In the genomic region with DNA sequence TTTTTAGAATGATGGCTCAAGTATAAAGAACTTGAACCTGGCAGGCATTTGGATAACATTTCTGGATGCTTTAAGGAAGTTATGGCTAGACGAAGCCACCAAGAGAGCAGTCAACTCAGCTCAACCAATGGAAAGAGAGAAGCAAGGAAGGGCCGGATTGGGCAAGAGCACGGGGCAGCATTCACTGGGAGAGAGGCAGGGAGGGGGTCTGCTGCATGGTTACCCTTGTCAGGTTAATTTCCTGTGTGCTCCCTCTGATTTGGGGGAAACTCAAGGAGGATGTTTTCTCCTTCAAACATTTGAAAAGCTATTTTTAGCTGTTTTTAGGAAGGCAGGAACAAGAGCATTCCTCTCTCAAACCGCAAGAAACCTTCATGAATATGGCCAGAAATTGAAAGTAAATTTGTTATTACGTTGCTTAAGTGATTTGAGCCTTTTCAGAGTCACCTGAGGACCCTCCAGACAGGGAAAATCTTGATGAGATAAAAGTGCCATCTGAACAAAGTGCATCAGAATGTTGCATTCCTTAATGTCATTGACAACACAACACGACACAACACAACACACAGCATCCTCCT, we compare ENCODE assay signal across 1 cellular context.
TF ChIP-seq lines count a peak whose summit lies in the region.

No MANE protein-coding gene starts in this region.

TF ChIP-seq in HEK293T, 16 proteins besides CTCF, POLR2A, EP300 and RAD21 (continued from another document):
- TF ChIP-seq, protein P1, sequence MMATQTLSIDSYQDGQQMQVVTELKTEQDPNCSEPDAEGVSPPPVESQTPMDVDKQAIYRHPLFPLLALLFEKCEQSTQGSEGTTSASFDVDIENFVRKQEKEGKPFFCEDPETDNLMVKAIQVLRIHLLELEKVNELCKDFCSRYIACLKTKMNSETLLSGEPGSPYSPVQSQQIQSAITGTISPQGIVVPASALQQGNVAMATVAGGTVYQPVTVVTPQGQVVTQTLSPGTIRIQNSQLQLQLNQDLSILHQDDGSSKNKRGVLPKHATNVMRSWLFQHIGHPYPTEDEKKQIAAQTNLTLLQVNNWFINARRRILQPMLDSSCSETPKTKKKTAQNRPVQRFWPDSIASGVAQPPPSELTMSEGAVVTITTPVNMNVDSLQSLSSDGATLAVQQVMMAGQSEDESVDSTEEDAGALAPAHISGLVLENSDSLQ (IDR thresholded peaks at IDR 0.05): no peak
- TF ChIP-seq L3MBTL2 (conservative IDR thresholded peaks at IDR 0.05) (no peak), ELF4 (IDR thresholded peaks at IDR 0.05) (no peak), LEF1 (IDR thresholded peaks at IDR 0.05; ENCODE audit: borderline replicate concordance) (no peak)
